Comparison of ENCODE assay signal across 1 cellular context in the genomic region with DNA sequence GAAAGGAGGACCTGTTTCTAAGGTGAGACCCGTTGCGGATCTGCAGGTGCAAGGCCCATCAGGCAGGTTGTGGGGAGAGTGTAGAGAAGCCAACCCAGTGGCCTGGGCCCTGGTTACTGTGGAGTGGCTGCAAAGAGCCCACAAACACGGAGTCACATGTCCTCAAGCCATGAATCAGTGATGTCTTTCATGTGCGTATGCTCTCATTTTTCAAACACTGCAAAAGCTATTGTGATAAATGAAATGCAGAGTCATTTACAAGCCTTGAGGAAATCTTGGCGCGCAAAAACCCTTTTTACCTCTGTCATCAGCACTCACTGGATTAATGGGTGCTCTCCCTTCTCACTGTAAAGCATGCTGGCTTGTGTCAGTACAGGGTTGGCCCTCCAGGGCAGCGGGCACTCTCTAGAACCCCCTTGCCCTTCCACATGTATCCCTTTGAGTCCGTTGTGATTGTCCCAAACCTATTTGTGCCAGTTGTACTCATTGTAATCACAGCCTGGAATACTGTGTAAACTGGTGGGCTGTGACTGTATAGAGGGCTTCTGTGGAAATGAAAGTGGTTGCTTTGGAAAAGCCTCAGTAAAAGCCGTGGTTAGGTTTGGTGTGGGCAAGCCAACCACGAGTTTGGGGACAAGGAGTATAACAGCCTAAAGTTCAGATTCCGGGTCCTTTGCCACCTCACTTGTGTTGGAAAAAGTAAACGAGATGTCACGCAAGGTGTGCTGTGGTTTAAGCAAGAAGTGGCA.
TF ChIP-seq lines count a peak whose summit lies in the region.

No MANE protein-coding gene starts in this region.

TF ChIP-seq in HepG2, 621 proteins besides CTCF, POLR2A, EP300 and RAD21:
- TF ChIP-seq SP1 (IDR thresholded peaks at IDR 0.05) (no peak), SP1 (CRISPR knock-in tag; IDR thresholded peaks at IDR 0.05) (no peak), ZNF569 (CRISPR knock-in tag; IDR thresholded peaks at IDR 0.05; ENCODE audit: borderline replicate concordance) (no peak), ZFP82 (CRISPR knock-in tag; IDR thresholded peaks at IDR 0.05; ENCODE audit: borderline replicate concordance) (no peak), SETDB1 (CRISPR knock-in tag; IDR thresholded peaks at IDR 0.05; ENCODE audit: borderline replicate concordance) (no peak), ZMAT5 (CRISPR knock-in tag; IDR thresholded peaks at IDR 0.05; ENCODE audit: borderline replicate concordance, low read depth) (no peak), ZNF292 (CRISPR knock-in tag; IDR thresholded peaks at IDR 0.05; ENCODE audit: borderline replicate concordance, low read depth) (no peak), ZNF274 (CRISPR knock-in tag; IDR thresholded peaks at IDR 0.05) (no peak), ZNF770 (CRISPR knock-in tag; IDR thresholded peaks at IDR 0.05) (no peak), MIER3 (CRISPR knock-in tag; IDR thresholded peaks at IDR 0.05; ENCODE audit: borderline replicate concordance) (no peak), ZNF329 (CRISPR knock-in tag; IDR thresholded peaks at IDR 0.05; ENCODE audit: low read depth) (no peak), U2AF1 (optimal IDR thresholded peaks at IDR 0.05; ENCODE audit: low read depth, low read length) (no peak), ZNF256 (CRISPR knock-in tag; conservative IDR thresholded peaks at IDR 0.05) (no peak), EZH2 (conservative IDR thresholded peaks at IDR 0.05; ENCODE audit: low read depth, low read length) (no peak), ZSCAN31 (CRISPR knock-in tag; IDR thresholded peaks at IDR 0.05; ENCODE audit: low read depth) (no peak), ZBTB7B (CRISPR knock-in tag; IDR thresholded peaks at IDR 0.05) (no peak), SNAPC5 (CRISPR knock-in tag; IDR thresholded peaks at IDR 0.05; ENCODE audit: borderline replicate concordance) (no peak)
- TF ChIP-seq, protein P1, sequence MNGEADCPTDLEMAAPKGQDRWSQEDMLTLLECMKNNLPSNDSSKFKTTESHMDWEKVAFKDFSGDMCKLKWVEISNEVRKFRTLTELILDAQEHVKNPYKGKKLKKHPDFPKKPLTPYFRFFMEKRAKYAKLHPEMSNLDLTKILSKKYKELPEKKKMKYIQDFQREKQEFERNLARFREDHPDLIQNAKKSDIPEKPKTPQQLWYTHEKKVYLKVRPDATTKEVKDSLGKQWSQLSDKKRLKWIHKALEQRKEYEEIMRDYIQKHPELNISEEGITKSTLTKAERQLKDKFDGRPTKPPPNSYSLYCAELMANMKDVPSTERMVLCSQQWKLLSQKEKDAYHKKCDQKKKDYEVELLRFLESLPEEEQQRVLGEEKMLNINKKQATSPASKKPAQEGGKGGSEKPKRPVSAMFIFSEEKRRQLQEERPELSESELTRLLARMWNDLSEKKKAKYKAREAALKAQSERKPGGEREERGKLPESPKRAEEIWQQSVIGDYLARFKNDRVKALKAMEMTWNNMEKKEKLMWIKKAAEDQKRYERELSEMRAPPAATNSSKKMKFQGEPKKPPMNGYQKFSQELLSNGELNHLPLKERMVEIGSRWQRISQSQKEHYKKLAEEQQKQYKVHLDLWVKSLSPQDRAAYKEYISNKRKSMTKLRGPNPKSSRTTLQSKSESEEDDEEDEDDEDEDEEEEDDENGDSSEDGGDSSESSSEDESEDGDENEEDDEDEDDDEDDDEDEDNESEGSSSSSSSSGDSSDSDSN (CRISPR knock-in tag; IDR thresholded peaks at IDR 0.05): no peak
